9 cellular contexts compared by ENCODE assay signal in genomic region chr2:241217320-241218031, GRCh38. TPM values are rescaled to one million over a fixed set of nuclear protein-coding genes. Genes with fewer than 3 reads are reported as not detected.
DNase-seq lines count a peak whose midpoint lies in the region; ATAC-seq, FAIRE-seq and TF ChIP-seq lines count a peak whose summit lies in the region.
"Had no signal": no experiment of that assay in that cellular context is flagged by ENCODE, and none has a peak within 500 bp of the region (broad histone marks: within the 10 kb centered on the region; RNA-seq: fewer than 3 reads in every experiment).

No MANE protein-coding gene starts in this region.

- ATAC-seq in HG03095 (IDR thresholded peaks at IDR 0.05; ENCODE audit: unreplicated experiment) (peak; percentile 48), aorta (ENCODE audit: low FRiP score) (peak; percentile 86), GM18870 (IDR thresholded peaks at IDR 0.05; ENCODE audit: unreplicated experiment) (no peak)

- TF ChIP-seq CTCF in RWPE1 (conservative IDR thresholded peaks at IDR 0.05; ENCODE audit: low read depth), result no peak
- no peak for TF ChIP-seq CTCF in cardiac muscle cell (IDR thresholded peaks at IDR 0.05; ENCODE audit: low read depth, low read length)

- H3K27me3 ChIP-seq in cardiac muscle cell, result no peaks in the 10 kb centered on the region
- H3K27me3 ChIP-seq in aorta (ENCODE audit: control insufficient read depth in 1 of 2, insufficient read depth in 2 of 2, low read length in 1 of 2), result no peaks in the 10 kb centered on the region

- H3K36me3 ChIP-seq in cardiac muscle cell (no peaks in the 10 kb centered on the region), aorta (ENCODE audit: control insufficient read depth in 1 of 2, insufficient read depth in 2 of 2, low read length in 1 of 2) (no peaks in the 10 kb centered on the region)

- H3K4me3 ChIP-seq in cardiac muscle cell (peak overlapping the region; percentile 8), aorta (ENCODE audit: low read length in 2 of 2) (no peak overlapping the region)

- peak overlapping the region; percentile 76 for H3K27ac ChIP-seq in RWPE1
- peak overlapping the region; percentile 95 for H3K27ac ChIP-seq in angular gyrus (ENCODE audit: low read depth, low read length)
- peak overlapping the region; percentile 78 for H3K27ac ChIP-seq in cardiac muscle cell
- peak overlapping the region in 1 of 2 donors; percentile 34 for H3K27ac ChIP-seq in aorta (ENCODE audit: low read depth in 1 of 2, low read length in 2 of 2)

- intact Hi-C loops in aorta (cut with DNase I), result no loop called here

- H3K4me1 ChIP-seq in cardiac muscle cell (ENCODE audit: low read depth) (peaks cover 8% of the 10 kb centered on the region), aorta (ENCODE audit: control insufficient read depth in 1 of 2, insufficient read depth in 2 of 2, low read length in 2 of 2) (no peaks in the 10 kb centered on the region)

- peak; percentile 81 for DNase-seq in GM12892 (ENCODE audit: insufficient read length)
- DNase-seq in RWPE1 (ENCODE audit: low spot score), result peak; percentile 75
- peak; percentile 81 to 87 for DNase-seq in cardiac muscle cell (ENCODE audit: low read depth in 1 of 2, low spot score in 1 of 2)
- DNase-seq in occipital lobe (lab: John Stamatoyannopoulos, UW), result peak; percentile 48
- DNase-seq in aorta, result peak; percentile 82 to 91

- POLR2A ChIA-PET in RWPE1 (lab: Yijun Ruan, JAX; ENCODE audit: low non-redundant PET), result no interaction called here

- no peak for TF ChIP-seq POLR2A in GM12892 (IDR thresholded peaks at IDR 0.05; ENCODE audit: low read depth, low read length)

- peak; percentile 93 for FAIRE-seq in GM12892 (lab: Jason Lieb, UNC)
- FAIRE-seq: colon had no signal

- CTCF ChIA-PET in RWPE1 (lab: Yijun Ruan, JAX), result interaction anchor here (0.7 kb wide), 1 partner anchor 367 kb away, joined by 3 read pairs; no protein-coding TSS in a partner anchor

- H3K9me3 ChIP-seq in cardiac muscle cell (ENCODE audit: low read depth) (no peaks in the 10 kb centered on the region), aorta (ENCODE audit: control insufficient read depth, low read length) (no peaks in the 10 kb centered on the region)

- 1% methylated on average over 52 to 75 of the region's 77 CpGs for WGBS in aorta, 2 donors

RNA-seq across cellular contexts. Expression of gene ANO7, which starts 29.0 kb away (rescaled TPM):
- 2.2 TPM for polyA plus RNA-seq in GM12892 (2012; ENCODE audit: missing spikeins)
- total RNA-seq in cardiac muscle cell, result 2.7 and 2.8 TPM in 2 replicates
- 2.7 and 3.4 TPM in 2 replicates for polyA plus RNA-seq in cardiac muscle cell
- total RNA-seq in occipital lobe, result 0.16 TPM
- total RNA-seq in aorta, result 1 to 10 TPM; 1.2 to 5.4 TPM
- 1 to 10 TPM in 1 of 2 donors, not detected in 1; 2.9 TPM for polyA plus RNA-seq in aorta
